ENCODE assay signal across 9 cellular contexts in genomic region chr5:135551593-135552447, GRCh38. TPM values are rescaled to one million over a fixed set of nuclear protein-coding genes. Genes with fewer than 3 reads are reported as not detected.
DNase-seq lines count a peak whose midpoint lies in the region; ATAC-seq, FAIRE-seq and TF ChIP-seq lines count a peak whose summit lies in the region.
"Had no signal": no experiment of that assay in that cellular context is flagged by ENCODE, and none has a peak within 500 bp of the region (broad histone marks: within the 10 kb centered on the region; RNA-seq: fewer than 3 reads in every experiment).

No MANE protein-coding gene starts in this region.

- H2AFZ ChIP-seq in SU-DHL-6 (ENCODE audit: low read depth, low read length, severe bottlenecking): no peak overlapping the region
- H2AFZ ChIP-seq in astrocyte (ENCODE audit: low read depth, low read length): no peak overlapping the region
- H2AFZ ChIP-seq in smooth muscle cell (ENCODE audit: low read depth): no peak overlapping the region

- no peak for FAIRE-seq in astrocyte (lab: Jason Lieb, UNC)
- FAIRE-seq: TTC549 had no signal

- peaks cover 83% of the 10 kb centered on the region for H3K27me3 Mint-ChIP-seq in astrocyte (ENCODE audit: low read depth, unreplicated experiment)

- H3K79me2 ChIP-seq in SU-DHL-6 (ENCODE audit: insufficient read depth, low read length) (no peaks in the 10 kb centered on the region), astrocyte (ENCODE audit: insufficient read depth, low read length) (no peaks in the 10 kb centered on the region), smooth muscle cell (ENCODE audit: low read depth) (no peaks in the 10 kb centered on the region)

- H3K36me3 ChIP-seq in SU-DHL-6 (ENCODE audit: low read length) (no peaks in the 10 kb centered on the region), astrocyte (ENCODE audit: insufficient read depth, low read length) (no peaks in the 10 kb centered on the region), smooth muscle cell (ENCODE audit: low read depth) (no peaks in the 10 kb centered on the region)

- ATAC-seq in GM21576 (IDR thresholded peaks at IDR 0.05; ENCODE audit: unreplicated experiment) (peak; percentile 67), GM21526 (IDR thresholded peaks at IDR 0.05; ENCODE audit: low FRiP score, unreplicated experiment) (no peak)

- H3K4me1 ChIP-seq in astrocyte (ENCODE audit: insufficient read depth, low read length) (no peaks in the 10 kb centered on the region), smooth muscle cell (ENCODE audit: low read depth) (no peaks in the 10 kb centered on the region)

- H3K9me2 ChIP-seq in SU-DHL-6 (replicated peaks; ENCODE audit: insufficient read depth, low read length): no peaks in the 10 kb centered on the region

- H3K4me3 ChIP-seq in SU-DHL-6 (ENCODE audit: insufficient read depth, low read length, poor library complexity, severe bottlenecking) (no peak overlapping the region), astrocyte (ENCODE audit: insufficient read depth, low read depth, low read length) (no peak overlapping the region), smooth muscle cell (no peak overlapping the region)

- H3K4me2 ChIP-seq in SU-DHL-6 (ENCODE audit: low read depth, low read length, poor library complexity, severe bottlenecking) (no peak overlapping the region), astrocyte (ENCODE audit: low read length) (no peak overlapping the region), smooth muscle cell (no peak overlapping the region)

- H4K20me1 ChIP-seq in SU-DHL-6 (ENCODE audit: low read depth, low read length) (no peaks in the 10 kb centered on the region), astrocyte (ENCODE audit: insufficient read depth, low read length) (peaks cover 4% of the 10 kb centered on the region), smooth muscle cell (ENCODE audit: low read depth) (no peaks in the 10 kb centered on the region)

- no peaks in the 10 kb centered on the region for H3K4me1 Mint-ChIP-seq in astrocyte (ENCODE audit: low read depth, unreplicated experiment)

- no peaks in the 10 kb centered on the region for H3F3A ChIP-seq in SU-DHL-6 (ENCODE audit: insufficient read depth)
- H3F3A ChIP-seq in smooth muscle cell (ENCODE audit: low read depth): no peaks in the 10 kb centered on the region

- peaks cover 4% of the 10 kb centered on the region for H3K9me3 Mint-ChIP-seq in astrocyte (ENCODE audit: unreplicated experiment)

- H3K27me3 ChIP-seq in SU-DHL-6 (ENCODE audit: low read length) (0 out of 2 replicates have a peak, but pooled peaks cover 4% of the 10 kb centered on the region), astrocyte (ENCODE audit: insufficient read depth, low read length) (peaks cover 47% of the 10 kb centered on the region), smooth muscle cell (ENCODE audit: low read depth) (peaks cover 41% of the 10 kb centered on the region)

- H3K27ac Mint-ChIP-seq in astrocyte (ENCODE audit: unreplicated experiment): no peak overlapping the region

- H3K36me3 Mint-ChIP-seq in astrocyte (ENCODE audit: low read depth, unreplicated experiment): no peaks in the 10 kb centered on the region

- TF ChIP-seq CTCF in SU-DHL-6 (IDR thresholded peaks at IDR 0.05; ENCODE audit: insufficient read depth, low read length, poor library complexity, severe bottlenecking): peak; percentile 79
- TF ChIP-seq CTCF in astrocyte (IDR thresholded peaks at IDR 0.05; ENCODE audit: insufficient read depth, low read depth, low read length): peak; percentile 90
- TF ChIP-seq CTCF in smooth muscle cell (IDR thresholded peaks at IDR 0.05; ENCODE audit: borderline replicate concordance, insufficient read depth, poor library complexity, severe bottlenecking): peak; percentile 85

- H3K4me3 Mint-ChIP-seq in astrocyte (ENCODE audit: unreplicated experiment): no peak overlapping the region

- H3K27ac ChIP-seq in SU-DHL-6 (ENCODE audit: low read depth, low read length) (no peak overlapping the region), astrocyte (ENCODE audit: low read depth, low read length) (no peak overlapping the region), smooth muscle cell (ENCODE audit: low read depth) (no peak overlapping the region)

- H3K9ac ChIP-seq in SU-DHL-6 (ENCODE audit: low read length) (no peak overlapping the region), astrocyte (ENCODE audit: low read length) (no peak overlapping the region), smooth muscle cell (ENCODE audit: low read depth) (no peak overlapping the region)

- DNase-seq in Caki2 (ENCODE audit: low read depth): peak; percentile 44
- DNase-seq in MV-4-11 (lab: John Stamatoyannopoulos, UW): peak; percentile 74
- peak; percentile 42 for DNase-seq in astrocyte (ENCODE audit: low read depth)
- peak; percentile 40 to 56 for DNase-seq in hippocampal formation (lab: John Stamatoyannopoulos, UW)
- peak; percentile 29 for DNase-seq in smooth muscle cell (lab: John Stamatoyannopoulos, UW; ENCODE audit: unreplicated experiment)

- in situ Hi-C loops in Caki2 (cut with HindIII; ENCODE audit: low pct_unique_long_range_greater_than_20kb, low sequenced_read_pairs): loop anchor here (25.0 kb wide), 1 partner anchor 90 kb away; the partner anchor contains the start of gene TIFAB

- 44% methylated on average over 15 of the region's 15 CpGs for WGBS in smooth muscle cell (ENCODE audit: low lambda C conversion rate)

- H3K9me3 ChIP-seq in SU-DHL-6 (ENCODE audit: insufficient read depth, low read length): no peaks in the 10 kb centered on the region
- H3K9me3 ChIP-seq in astrocyte (ENCODE audit: insufficient read depth, low read depth, low read length): peaks cover 3% of the 10 kb centered on the region
- no peaks in the 10 kb centered on the region for H3K9me3 ChIP-seq in smooth muscle cell (replicated peaks; ENCODE audit: low read depth)

RNA-seq across cellular contexts. Expression of gene NEUROG1, which starts 16.1 kb away (rescaled TPM):
- not detected in 2 replicates for total RNA-seq in Caki2 (2014; rRNA removed; shearing (Covaris generic); ENCODE audit: low replicate concordance)
- total RNA-seq in astrocyte (not detected in 2 replicates), smooth muscle cell (not detected in 2 replicates)
- polyA plus RNA-seq in smooth muscle cell: not detected in 2 replicates

RNA-seq across cellular contexts. Expression of gene CXCL14, which starts 27.0 kb away (rescaled TPM):
- not detected in 2 replicates for total RNA-seq in Caki2 (2014; rRNA removed; shearing (Covaris generic); ENCODE audit: low replicate concordance)
- total RNA-seq in astrocyte (0.53 and 1.0 TPM in 2 replicates), smooth muscle cell (589 and 667 TPM in 2 replicates)
- 1,209 and 1,397 TPM in 2 replicates for polyA plus RNA-seq in smooth muscle cell

Comparison
In these comparisons a context has a peak if more than half of its experiments do, and no peak if none do; other contexts are left out.
1. RNA of gene CXCL14, which starts 27.0 kb away (total RNA-seq): 589 to 667 TPM in smooth muscle cell; 0.53 to 1.0 TPM in astrocyte and not detected in Caki2; every median in the first group is over 100 times any median in the second.
2. Peak in every context shown above with its lines, with median percentiles within 50 percentile points of each other: DNase-seq and CTCF ChIP-seq.